Comparison of ENCODE assay signal across 29 cellular contexts in genomic region chr4:8403981-8404380, GRCh38.
"Had no signal": no experiment of that assay in that cellular context is flagged by ENCODE, and none has a peak within 500 bp of the region (broad histone marks: within the 10 kb centered on the region; RNA-seq: fewer than 3 reads in every experiment).

No MANE protein-coding gene starts in this region.

- H3K9ac ChIP-seq: parathyroid adenoma had no signal

- H3K9me3 ChIP-seq: psoas muscle, stomach, thyroid gland, upper lobe of left lung, vagina had no signal

- H3K27ac ChIP-seq: epithelial cell of prostate, hepatocyte, parathyroid adenoma, psoas muscle, thyroid gland had no signal

- H3K4me3 ChIP-seq: hepatocyte, psoas muscle, smooth muscle cell, stomach, thyroid gland, upper lobe of left lung, vagina had no signal

- H3K36me3 Mint-ChIP-seq: activated naive CD8-positive, alpha-beta T cell had no signal

- H3K27me3 ChIP-seq: hepatocyte, stomach, thyroid gland, upper lobe of left lung, vagina had no signal

- H3K4me3 Mint-ChIP-seq: activated CD8-positive, alpha-beta T cell treated with anti-CD3 and anti-CD28 coated beads, Interleukin-2, amount 10 ng/mL, durations not matched to agents 7 days and 5 days; activated naive CD8-positive, alpha-beta T cell; central memory CD8-positive, alpha-beta T cell; neural crest cell; stimulated activated naive B cell treated with anti-CD40 and anti-IgM and Interleukin-4, amounts not matched to agents 10 μg/mL and 1 μg/mL and 100 μg/mL, for 72 hours; T-helper 1 cell treated with Interleukin-12 subunit alpha and Interleukin-12 subunit beta and Interleukin-4 antibody, amounts not matched to agents 30 μg/mL and 1 μg/mL, for 36 hours; WTC11 had no signal

- H2AFZ ChIP-seq: hepatocyte, parathyroid adenoma had no signal

- H3K27me3 Mint-ChIP-seq: activated naive CD8-positive, alpha-beta T cell; central memory CD8-positive, alpha-beta T cell; stimulated activated naive B cell treated with anti-CD40 and anti-IgM and Interleukin-4, amounts not matched to agents 10 μg/mL and 1 μg/mL and 100 μg/mL, for 72 hours had no signal

- H3K27ac Mint-ChIP-seq: activated CD8-positive, alpha-beta T cell treated with anti-CD3 and anti-CD28 coated beads, Interleukin-2, amount 10 ng/mL, durations not matched to agents 7 days and 5 days; activated naive CD8-positive, alpha-beta T cell; stimulated activated naive B cell treated with anti-CD40 and anti-IgM and Interleukin-4, amounts not matched to agents 10 μg/mL and 1 μg/mL and 100 μg/mL, for 72 hours; T-helper 1 cell treated with Interleukin-12 subunit alpha and Interleukin-12 subunit beta and Interleukin-4 antibody, amounts not matched to agents 30 μg/mL and 1 μg/mL, for 36 hours; WTC11 had no signal

- DNase-seq: activated CD4-positive, alpha-beta T cell treated with anti-CD3 and anti-CD28 coated beads for 1 hour; activated CD4-positive, alpha-beta T cell treated with anti-CD3 and anti-CD28 coated beads, Interleukin-2, amount 50 U/mL, for 1 hour; activated CD8-positive, alpha-beta T cell treated with anti-CD3 and anti-CD28 coated beads, Interleukin-2, amount 10 ng/mL, durations not matched to agents 7 days and 5 days; activated effector memory CD4-positive, alpha-beta T cell treated with Interleukin-2 at 50 U/mL for 16 hours; activated naive CD4-positive, alpha-beta T cell treated with Interleukin-2 at 50 U/mL for 16 hours; dermis blood vessel endothelial cell; effector CD4-positive, alpha-beta T cell; glutamatergic neuron; islet precursor cell; left ventricle myocardium superior; mammary epithelial cell; occipital lobe; stimulated activated CD4-positive, alpha-beta T cell treated with anti-CD3 and anti-CD28 coated beads, Interleukin-15, amount 100 ng/mL, for 24 hours; stimulated activated CD4-positive, alpha-beta T cell treated with anti-CD3 and anti-CD28 coated beads, Interleukin-2, amount 100 ng/mL, for 24 hours; stimulated activated naive B cell treated with anti-CD40 and anti-IgM and Interleukin-4, amounts not matched to agents 10 μg/mL and 1 μg/mL and 100 μg/mL, for 72 hours; stomach; thyroid gland; upper lobe of left lung had no signal

- H3K4me2 ChIP-seq: hepatocyte, smooth muscle cell had no signal

- H3K9me3 Mint-ChIP-seq: central memory CD8-positive, alpha-beta T cell; stimulated activated naive B cell treated with anti-CD40 and anti-IgM and Interleukin-4, amounts not matched to agents 10 μg/mL and 1 μg/mL and 100 μg/mL, for 72 hours; T-helper 1 cell treated with Interleukin-12 subunit alpha and Interleukin-12 subunit beta and Interleukin-4 antibody, amounts not matched to agents 30 μg/mL and 1 μg/mL, for 36 hours had no signal

- H3K79me2 ChIP-seq: hepatocyte, parathyroid adenoma had no signal

- H3K4me1 ChIP-seq: parathyroid adenoma had no signal
